In genomic region chr16:981695-982151, GRCh38 we compare ENCODE assay signal across 9 cellular contexts. TPM values are rescaled to one million over a fixed set of nuclear protein-coding genes. Genes with fewer than 3 reads are reported as not detected.
DNase-seq lines count a peak whose midpoint lies in the region; ATAC-seq and TF ChIP-seq lines count a peak whose summit lies in the region.
"Had no signal": no experiment of that assay in that cellular context is flagged by ENCODE, and none has a peak within 500 bp of the region (broad histone marks: within the 10 kb centered on the region; RNA-seq: fewer than 3 reads in every experiment).

Gene SOX8 (plus strand): TSS chr16:981770. CDS start chr16:981923, 153 bp downstream.

- H3K4me3 ChIP-seq in SJCRH30 (peak within 1 kb of the TSS; percentile 86), fibroblast of villous mesenchyme (ENCODE audit: low read depth, low read length) (peak within 1 kb of the TSS; percentile 49), prostate gland (peak within 1 kb of the TSS; percentile 27 to 39)

- CTCF ChIA-PET in Calu3 (lab: Charles Lee), result interaction anchor here (0.6 to 1.3 kb wide), 3 partner anchors 9 to 897 kb away, joined by 3 to 4 read pairs (median 3); no protein-coding TSS in a partner anchor

- H3K27me3 ChIP-seq in SJCRH30 (no peaks in the 10 kb centered on the region), prostate gland (replicated peaks; ENCODE audit: insufficient read depth) (peaks cover 6% of the 10 kb centered on the region)

- peak within 1 kb of the TSS; percentile 97 for H3K4me3 Mint-ChIP-seq in Calu3 (ENCODE audit: low read depth, unreplicated experiment)

- H3K4me1 Mint-ChIP-seq in Calu3 (ENCODE audit: low read depth, unreplicated experiment), result peaks cover 20% of the 10 kb centered on the region

- peaks cover 44% of the 10 kb centered on the region for H3K4me1 ChIP-seq in SJCRH30
- H3K4me1 ChIP-seq in prostate gland (replicated peaks), result peaks cover 12% of the 10 kb centered on the region

- WGBS in prostate gland, result under 1% methylated on average over 25 of the region's 80 CpGs

- no peaks in the 10 kb centered on the region for H3K9me3 Mint-ChIP-seq in Calu3 (ENCODE audit: low read depth, unreplicated experiment)

- no peak within 1 kb of the TSS for H3K27ac Mint-ChIP-seq in Calu3 (ENCODE audit: unreplicated experiment)

- ATAC-seq in HG02981 (IDR thresholded peaks at IDR 0.05; ENCODE audit: unreplicated experiment), result no peak

- H3K36me3 ChIP-seq in SJCRH30, result peaks cover 30% of the 10 kb centered on the region
- H3K36me3 ChIP-seq in prostate gland, result no peaks in the 10 kb centered on the region

- intact Hi-C loops in Calu3 (cut with micrococcal nuclease; ENCODE audit: unreplicated experiment) (no loop called here), prostate gland (cut with DNase I) (no loop called here)

- BruUV-seq in Calu3 (replicated peaks; lab: Mats Ljungman, UMichigan), result no TSS peak

- H3K9me3 ChIP-seq in SJCRH30 (replicated peaks) (no peaks in the 10 kb centered on the region), prostate gland (no peaks in the 10 kb centered on the region)

- TF ChIP-seq CTCF in Calu3 (IDR thresholded peaks at IDR 0.05; ENCODE audit: unreplicated experiment) (no peak), fibroblast of villous mesenchyme (IDR thresholded peaks at IDR 0.05; ENCODE audit: insufficient read depth, low read depth, low read length) (no peak), prostate gland (IDR thresholded peaks at IDR 0.05) (no peak)

- peaks cover 74% of the 10 kb centered on the region for H3K27me3 Mint-ChIP-seq in Calu3 (ENCODE audit: unreplicated experiment)

- no peak for TF ChIP-seq POLR2A in prostate gland (IDR thresholded peaks at IDR 0.05)

- peak; percentile 50 for DNase-seq in Calu3
- DNase-seq in SJCRH30, result no peak
- no peak for DNase-seq in fibroblast of villous mesenchyme (ENCODE audit: low read depth)
- no peak for DNase-seq in prostate gland (ENCODE audit: low spot score)
- no peak for DNase-seq in central memory CD4-positive, alpha-beta T cell
- DNase-seq in NCI-H146 (lab: John Stamatoyannopoulos, UW), result no peak
- DNase-seq in H4 (ENCODE audit: low spot score), result no peak
- DNase-seq: NCI-H510A treated with DMSO at 0.1 percent for 48 hours had no signal

- H3K36me3 Mint-ChIP-seq in Calu3 (ENCODE audit: insufficient read depth, unreplicated experiment), result peaks cover 6% of the 10 kb centered on the region

- peak within 1 kb of the TSS; percentile 74 for H3K27ac ChIP-seq in SJCRH30
- no peak within 1 kb of the TSS for H3K27ac ChIP-seq in prostate gland

RNA-seq across cellular contexts. Expression of gene SOX8, which starts in this region (rescaled TPM):
- 0.92 and 1.2 TPM in 2 replicates for total RNA-seq in Calu3 (2022)
- total RNA-seq in SJCRH30 (2014; rRNA removed; shearing (Covaris generic)), result 141 and 144 TPM in 2 replicates
- total RNA-seq in fibroblast of villous mesenchyme, result under 0.01 TPM in 1 of 2 replicates, not detected in the other
- total RNA-seq in prostate gland, result 10 to 100 TPM in 1 of 2 donors, under 1 TPM in 1; 0.59 to 11.9 TPM
- 0.12 and 0.35 TPM in 2 replicates for total RNA-seq in H4 (2014; rRNA removed; shearing (Covaris generic))

Comparison
In these comparisons a context has a peak if more than half of its experiments do, and no peak if none do; other contexts are left out.
1. RNA of gene SOX8 (total RNA-seq): 141 to 144 TPM in SJCRH30; 0.59 to 11.9 TPM in prostate gland, 0.92 to 1.2 TPM in Calu3, 0.12 to 0.35 TPM in H4 and under 0.01 TPM in fibroblast of villous mesenchyme; every median in the first group is over 10 times any median in the second.
2. H3K4me3 ChIP-seq: peak in every context shown above with its lines; median percentile 86 in SJCRH30; 49 in fibroblast of villous mesenchyme; 33 in prostate gland.